Comparison of ENCODE assay signal across 26 cellular contexts in genomic region chr7:31772211-31772610, GRCh38.
"Had no signal": no experiment of that assay in that cellular context is flagged by ENCODE, and none has a peak within 500 bp of the region (broad histone marks: within the 10 kb centered on the region; RNA-seq: fewer than 3 reads in every experiment).

No MANE protein-coding gene starts in this region.

- DNase-seq: activated B cell treated with CpG ODN at 0.5 μM for 24 hours; activated CD4-positive, alpha-beta memory T cell treated with anti-CD3 and anti-CD28 coated beads, Interleukin-2, amount 10 ng/mL, durations not matched to agents 7 days and 5 days; activated CD4-positive, alpha-beta T cell treated with anti-CD3 and anti-CD28 coated beads for 1 hour; activated CD4-positive, alpha-beta T cell treated with anti-CD3 and anti-CD28 coated beads for 36 hours; activated CD4-positive, alpha-beta T cell treated with anti-CD3 and anti-CD28 coated beads for 48 hours; activated CD4-positive, alpha-beta T cell treated with anti-CD3 and anti-CD28 coated beads, Interleukin-2, amount 10 ng/mL, durations not matched to agents 7 days and 5 days; activated CD4-positive, alpha-beta T cell treated with anti-CD3 and anti-CD28 coated beads, Interleukin-2, amount 50 U/mL, for 48 hours; activated CD8-positive, alpha-beta memory T cell treated with anti-CD3 and anti-CD28 coated beads for 24 hours; activated CD8-positive, alpha-beta memory T cell treated with anti-CD3 and anti-CD28 coated beads, Interleukin-2, amount 10 ng/mL, durations not matched to agents 7 days and 5 days; activated CD8-positive, alpha-beta memory T cell treated with anti-CD3 and anti-CD28 coated beads, Interleukin-2, amount 50 U/mL, for 48 hours; activated CD8-positive, alpha-beta T cell treated with anti-CD3 and anti-CD28 coated beads, Interleukin-2, amount 10 ng/mL, durations not matched to agents 7 days and 5 days; activated effector memory CD4-positive, alpha-beta T cell treated with Interleukin-2 at 50 U/mL for 16 hours; activated gamma-delta T cell; activated naive CD4-positive, alpha-beta T cell treated with anti-CD3 and anti-CD28 coated beads, Interleukin-2, amount 10 ng/mL, durations not matched to agents 7 days and 5 days; activated naive CD4-positive, alpha-beta T cell treated with Interleukin-2 at 50 U/mL for 16 hours; activated naive CD8-positive, alpha-beta T cell treated with anti-CD3 and anti-CD28 coated beads, Interleukin-2, amount 10 ng/mL, durations not matched to agents 7 days and 5 days; activated naive CD8-positive, alpha-beta T cell treated with anti-CD3 and anti-CD28 coated beads, Interleukin-2, amount 50 U/mL, for 24 hours; activated T-cell treated with anti-CD3 and anti-CD28 coated beads, Interleukin-2, amount 50 U/mL, for 24 hours; activated T-cell treated with anti-CD3 and anti-CD28 coated beads, Interleukin-2, amount 50 U/mL, for 48 hours; amygdala; anterior cingulate cortex; caudate nucleus; cerebellar nuclear complex; T-cell; T-helper 17 cell; T1000 had no signal

- ATAC-seq: activated CD4-positive, alpha-beta T cell treated with anti-CD3 and anti-CD28 coated beads for 36 hours; activated CD8-positive, alpha-beta memory T cell treated with anti-CD3 and anti-CD28 coated beads, Interleukin-2, amount 10 ng/mL, durations not matched to agents 7 days and 5 days; activated CD8-positive, alpha-beta T cell treated with anti-CD3 and anti-CD28 coated beads, Interleukin-2, amount 10 ng/mL, durations not matched to agents 7 days and 5 days; activated naive CD8-positive, alpha-beta T cell treated with anti-CD3 and anti-CD28 coated beads, Interleukin-2, amount 50 U/mL, for 24 hours; T-cell; T-helper 17 cell had no signal
